ENCODE assay signal across 28 cellular contexts in genomic region chr7:138510003-138510402, GRCh38. TPM values are rescaled to one million over a fixed set of nuclear protein-coding genes. Genes with fewer than 3 reads are reported as not detected.
A peak's percentile ranks its signal among the peaks of the same experiment; 100 is the strongest.
DNase-seq lines count a peak whose midpoint lies in the region; ATAC-seq and TF ChIP-seq lines count a peak whose summit lies in the region.
"Had no signal": no experiment of that assay in that cellular context is flagged by ENCODE, and none has a peak within 500 bp of the region (broad histone marks: within the 10 kb centered on the region; RNA-seq: fewer than 3 reads in every experiment).

No MANE protein-coding gene starts in this region.

- peaks cover 29% of the 10 kb centered on the region for H3K36me3 ChIP-seq in cardiac muscle cell
- H3K36me3 ChIP-seq in right atrium auricular region, result peaks cover 5% of the 10 kb centered on the region
- H3K36me3 ChIP-seq: vagina had no signal

- H3K27me3 ChIP-seq in cardiac muscle cell (no peaks in the 10 kb centered on the region), right atrium auricular region (no peaks in the 10 kb centered on the region)
- H3K27me3 ChIP-seq: ascending aorta, heart right ventricle, Peyer's patch, vagina had no signal

- ATAC-seq in HG02642 (IDR thresholded peaks at IDR 0.05; ENCODE audit: poor library complexity, unreplicated experiment) (peak; percentile 77), HG03025 (IDR thresholded peaks at IDR 0.05; ENCODE audit: low FRiP score, unreplicated experiment) (no peak), GM18861 (IDR thresholded peaks at IDR 0.05; ENCODE audit: unreplicated experiment) (no peak)
- ATAC-seq: A549; activated CD4-positive, CD25-positive, alpha-beta regulatory T cell treated with anti-CD3 and anti-CD28 coated beads, Interleukin-2, amount 50 U/mL, for 24 hours; effector memory CD8-positive, alpha-beta T cell; heart right ventricle; lower lobe of right lung; natural killer cell; stimulated activated naive CD8-positive, alpha-beta T cell treated with anti-CD3 and anti-CD28 coated beads, Interleukin-15, amount 100 ng/mL, for 72 hours had no signal

- H3K9me3 ChIP-seq in cardiac muscle cell (ENCODE audit: low read depth), result no peaks in the 10 kb centered on the region
- no peaks in the 10 kb centered on the region for H3K9me3 ChIP-seq in right atrium auricular region
- H3K9me3 ChIP-seq: ascending aorta, lower lobe of right lung, vagina had no signal

- DNase-seq in cardiac muscle cell (ENCODE audit: low read depth in 1 of 2, low spot score in 1 of 2), result no peak
- DNase-seq in right atrium auricular region (ENCODE audit: low spot score), result no peak
- DNase-seq in RPMI8226, result peak; percentile 79
- no peak for DNase-seq in stimulated activated CD4-positive, alpha-beta T cell treated with anti-CD3 and anti-CD28 coated beads, Interleukin-2, amount 100 ng/mL, for 24 hours
- DNase-seq in NCI-H2196 treated with DMSO at 0.1 percent for 48 hours (lab: John Stamatoyannopoulos, UW; ENCODE audit: unreplicated experiment), result no peak
- DNase-seq: activated CD8-positive, alpha-beta memory T cell treated with anti-CD3 and anti-CD28 coated beads for 24 hours; activated effector memory CD4-positive, alpha-beta T cell treated with anti-CD3 and anti-CD28 coated beads, Interleukin-2, amount 50 U/mL, for 16 hours; activated naive CD8-positive, alpha-beta T cell treated with anti-CD3 and anti-CD28 coated beads, Interleukin-2, amount 10 ng/mL, durations not matched to agents 7 days and 5 days; CD8-positive, alpha-beta memory T cell; effector memory CD8-positive, alpha-beta T cell; H7; heart right ventricle; kidney glomerular epithelial cell; lower lobe of right lung; natural killer cell; NCI-H2029; NCI-H2227 treated with DMSO at 0.1 percent for 48 hours; NCI-H69; Peyer's patch; stimulated activated naive CD8-positive, alpha-beta T cell treated with anti-CD3 and anti-CD28 coated beads, Interleukin-15, amount 100 ng/mL, for 72 hours had no signal

- TF ChIP-seq CTCF in cardiac muscle cell (IDR thresholded peaks at IDR 0.05; ENCODE audit: low read depth, low read length), result no peak
- TF ChIP-seq CTCF in right atrium auricular region (IDR thresholded peaks at IDR 0.05), result no peak

- no peaks in the 10 kb centered on the region for H3K4me1 ChIP-seq in cardiac muscle cell (ENCODE audit: low read depth)
- H3K4me1 ChIP-seq in right atrium auricular region, result no peaks in the 10 kb centered on the region
- H3K4me1 ChIP-seq: A549, ascending aorta, Peyer's patch, vagina had no signal

- H3K4me3 ChIP-seq in cardiac muscle cell (no peak overlapping the region), right atrium auricular region (no peak overlapping the region)
- H3K4me3 ChIP-seq: A549, ascending aorta, coronary artery, heart right ventricle, lower lobe of right lung, Peyer's patch, vagina had no signal

- H3K27ac ChIP-seq in cardiac muscle cell, result peak overlapping the region; percentile 18
- H3K27ac ChIP-seq in right atrium auricular region, result no peak overlapping the region
- H3K27ac ChIP-seq: A549, ascending aorta, coronary artery, heart right ventricle, lower lobe of right lung, Peyer's patch, vagina had no signal

RNA-seq across cellular contexts. Expression of gene TRIM24, which starts 49.9 kb away (rescaled TPM):
- total RNA-seq in cardiac muscle cell, result 79.5 and 99.2 TPM in 2 replicates
- 113 and 130 TPM in 2 replicates for polyA plus RNA-seq in cardiac muscle cell
- 10 to 100 TPM; 14.2 to 16.4 TPM for total RNA-seq in right atrium auricular region
